2 cellular contexts compared by ENCODE assay signal in genomic region chr9:86589273-86589672, GRCh38.
TF ChIP-seq lines count a peak whose summit lies in the region.

No MANE protein-coding gene starts in this region.

TF ChIP-seq in HepG2, 621 proteins besides CTCF, POLR2A, EP300 and RAD21 (continued from another document):
- no peak for TF ChIP-seq ZNF784 (CRISPR knock-in tag; IDR thresholded peaks at IDR 0.05; ENCODE audit: borderline replicate concordance)
- no peak for TF ChIP-seq TCF7L2 (IDR thresholded peaks at IDR 0.05; ENCODE audit: low read depth, low read length)
- no peak for TF ChIP-seq NFATC3 (CRISPR knock-in tag; IDR thresholded peaks at IDR 0.05)

TF ChIP-seq in WTC11, 78 proteins besides CTCF, POLR2A, EP300 and RAD21 (continued from another document):
- no peak for TF ChIP-seq ARID4B (CRISPR knock-in tag; IDR thresholded peaks at IDR 0.05; ENCODE audit: borderline replicate concordance)
- TF ChIP-seq EMX1 (CRISPR knock-in tag; IDR thresholded peaks at IDR 0.05): no peak
- TF ChIP-seq MAX (CRISPR knock-in tag; IDR thresholded peaks at IDR 0.05): no peak
- no peak for TF ChIP-seq SP1 (CRISPR knock-in tag; conservative IDR thresholded peaks at IDR 0.05)
- no peak for TF ChIP-seq ZBTB21 (CRISPR knock-in tag; IDR thresholded peaks at IDR 0.05; ENCODE audit: borderline replicate concordance)
